ENCODE assay signal across 12 cellular contexts in the genomic region with DNA sequence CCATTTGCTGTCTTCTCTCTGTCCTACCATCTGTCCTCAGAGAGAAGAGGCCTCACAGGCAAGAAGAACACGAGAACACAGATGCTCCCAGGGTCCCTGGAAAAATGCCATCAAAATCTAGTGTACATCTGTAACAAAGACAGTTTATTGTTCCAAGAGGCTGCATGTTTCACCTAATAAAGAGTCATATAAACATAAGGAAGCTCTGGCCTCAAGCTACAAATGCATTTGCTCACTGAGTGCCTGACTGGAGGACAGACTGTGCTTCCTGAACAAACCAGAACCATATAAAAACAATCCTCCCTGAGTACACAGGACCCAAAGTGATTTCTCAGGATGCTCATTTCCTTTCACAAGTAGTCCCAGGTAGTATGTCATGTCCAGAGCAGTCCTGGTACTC.
DNase-seq lines count a peak whose midpoint lies in the region; ATAC-seq and TF ChIP-seq lines count a peak whose summit lies in the region.
"Had no signal": no experiment of that assay in that cellular context is flagged by ENCODE, and none has a peak within 500 bp of the region (broad histone marks: within the 10 kb centered on the region; RNA-seq: fewer than 3 reads in every experiment).

No MANE protein-coding gene starts in this region.

- H3K4me2 ChIP-seq in smooth muscle cell (peak overlapping the region; percentile 3), mesendoderm (ENCODE audit: low read length) (no peak overlapping the region)

- H2BK15ac ChIP-seq in mesendoderm (replicated peaks; ENCODE audit: low read depth), result no peak overlapping the region

- H3K9ac ChIP-seq in smooth muscle cell (ENCODE audit: low read depth) (no peak overlapping the region), mesendoderm (ENCODE audit: low read length) (no peak overlapping the region)

- H3K18ac ChIP-seq in mesendoderm (ENCODE audit: low read length), result no peak overlapping the region

- H3K4me1 ChIP-seq in SJSA1 (replicated peaks), result peaks cover 44% of the 10 kb centered on the region
- peaks cover 0 to 7% (median 0%) of the 10 kb centered on the region in 3 donors for H3K4me1 ChIP-seq in gastroesophageal sphincter
- H3K4me1 ChIP-seq in smooth muscle cell (ENCODE audit: low read depth), result peaks cover 18% of the 10 kb centered on the region
- H3K4me1 ChIP-seq in mesendoderm (ENCODE audit: control insufficient read depth, low read depth, low read length), result no peaks in the 10 kb centered on the region
- H3K4me1 ChIP-seq: ascending aorta had no signal

- H3K79me1 ChIP-seq in mesendoderm (ENCODE audit: low read length), result no peaks in the 10 kb centered on the region

- H3K27me3 ChIP-seq in SJSA1 (replicated peaks), result no peaks in the 10 kb centered on the region
- H3K27me3 ChIP-seq in gastroesophageal sphincter, result no peaks in the 10 kb centered on the region
- H3K27me3 ChIP-seq in smooth muscle cell (ENCODE audit: low read depth), result no peaks in the 10 kb centered on the region
- no peaks in the 10 kb centered on the region for H3K27me3 ChIP-seq in mesendoderm (ENCODE audit: insufficient read depth, low read length, poor library complexity)
- H3K27me3 ChIP-seq: ascending aorta had no signal

- H3K23ac ChIP-seq in mesendoderm (ENCODE audit: low read length), result no peak overlapping the region

- no peak for TF ChIP-seq EP300 in gastroesophageal sphincter (IDR thresholded peaks at IDR 0.05)

- no peak overlapping the region for H2AK5ac ChIP-seq in mesendoderm (ENCODE audit: low read length)

- H3K79me2 ChIP-seq in smooth muscle cell (ENCODE audit: low read depth) (no peaks in the 10 kb centered on the region), mesendoderm (ENCODE audit: control insufficient read depth, insufficient read depth, low read length) (no peaks in the 10 kb centered on the region)

- H3K4me3 ChIP-seq in SJSA1 (no peak overlapping the region), gastroesophageal sphincter (no peak overlapping the region), smooth muscle cell (no peak overlapping the region), mesendoderm (ENCODE audit: low read length) (no peak overlapping the region)
- H3K4me3 ChIP-seq: ascending aorta had no signal

- H3K9me3 ChIP-seq in SJSA1 (replicated peaks), result no peaks in the 10 kb centered on the region
- no peaks in the 10 kb centered on the region for H3K9me3 ChIP-seq in gastroesophageal sphincter
- H3K9me3 ChIP-seq in smooth muscle cell (replicated peaks; ENCODE audit: low read depth), result no peaks in the 10 kb centered on the region
- H3K9me3 ChIP-seq: ascending aorta had no signal

- peak overlapping the region; percentile 28; the same call in 1 of the 2 replicates for H3K27ac ChIP-seq in SJSA1
- H3K27ac ChIP-seq in gastroesophageal sphincter, result peak overlapping the region in 3 of 4 donors; percentile 34 to 73 (median 50)
- H3K27ac ChIP-seq in smooth muscle cell (ENCODE audit: low read depth), result peak overlapping the region; percentile 3
- H3K27ac ChIP-seq in mesendoderm (ENCODE audit: low read depth, low read length), result no peak overlapping the region
- H3K27ac ChIP-seq: ascending aorta had no signal

- TF ChIP-seq CTCF in gastroesophageal sphincter (IDR thresholded peaks at IDR 0.05) (no peak), smooth muscle cell (IDR thresholded peaks at IDR 0.05; ENCODE audit: borderline replicate concordance, insufficient read depth, poor library complexity, severe bottlenecking) (no peak)

- H4K5ac ChIP-seq in mesendoderm (ENCODE audit: low read length), result no peak overlapping the region

- no peak overlapping the region for H2BK5ac ChIP-seq in mesendoderm (ENCODE audit: low read length)

- peak; percentile 37 for DNase-seq in NCI-H1092 treated with DMSO at 0.1 percent for 48 hours (lab: John Stamatoyannopoulos, UW)
- peak; percentile 67 to 81 for DNase-seq in SJSA1 (ENCODE audit: low read depth in 1 of 2, low spot score in 2 of 2)
- DNase-seq in smooth muscle cell (lab: John Stamatoyannopoulos, UW; ENCODE audit: unreplicated experiment), result no peak
- DNase-seq in 8988T, result no peak
- DNase-seq in retina, result no peak
- DNase-seq in stimulated activated CD4-positive, alpha-beta T cell treated with anti-CD3 and anti-CD28 coated beads, Interleukin-2, amount 100 ng/mL, for 48 hours, result no peak
- DNase-seq in mesendoderm, result no peak
- DNase-seq: endodermal cell, NCI-H1048, SW 1271 had no signal

- ATAC-seq in gastroesophageal sphincter, result no peak

- peaks cover 17% of the 10 kb centered on the region for H3F3A ChIP-seq in smooth muscle cell (ENCODE audit: low read depth)

- H3K4ac ChIP-seq in mesendoderm (ENCODE audit: low read depth, low read length), result no peak overlapping the region

- 33 to 40% methylated on average over 1 of the region's 1 CpG for WGBS in gastroesophageal sphincter (ENCODE audit: low coverage in 1 of 2), 2 donors
- WGBS in smooth muscle cell (ENCODE audit: low lambda C conversion rate), result 39% methylated on average over 1 of the region's 1 CpG
- no CpG with 5 or more reads among the region's 1 CpG for WGBS in mesendoderm (ENCODE audit: extremely low coverage, insufficient coverage, low lambda C conversion rate)

- no peak overlapping the region for H4K8ac ChIP-seq in mesendoderm (ENCODE audit: low read depth, low read length)

- no peak overlapping the region for H2BK120ac ChIP-seq in mesendoderm (ENCODE audit: low read depth, low read length)

- H3K36me3 ChIP-seq in SJSA1, result no peaks in the 10 kb centered on the region
- no peaks in the 10 kb centered on the region for H3K36me3 ChIP-seq in gastroesophageal sphincter
- peaks cover 3% of the 10 kb centered on the region for H3K36me3 ChIP-seq in smooth muscle cell (ENCODE audit: low read depth)
- H3K36me3 ChIP-seq in mesendoderm (ENCODE audit: control insufficient read depth, insufficient read depth, low read length), result no peaks in the 10 kb centered on the region
- H3K36me3 ChIP-seq: ascending aorta had no signal

- H3K56ac ChIP-seq in mesendoderm (ENCODE audit: low read length), result no peak overlapping the region

- no peaks in the 10 kb centered on the region for H4K20me1 ChIP-seq in smooth muscle cell (ENCODE audit: low read depth)

- no peak for TF ChIP-seq POLR2A in gastroesophageal sphincter (IDR thresholded peaks at IDR 0.05)

- peak overlapping the region; percentile 46 for H2AFZ ChIP-seq in smooth muscle cell (ENCODE audit: low read depth)

Comparison
In these comparisons a context has a peak if more than half of its experiments do, and no peak if none do; other contexts are left out.
1. DNase-seq: peak in NCI-H1092 treated with DMSO at 0.1 percent for 48 hours (single experiment) and SJSA1 (2 of 2); none in smooth muscle cell (single experiment), 8988T (single experiment), retina (single experiment), stimulated activated CD4-positive, alpha-beta T cell treated with anti-CD3 and anti-CD28 coated beads, Interleukin-2, amount 100 ng/mL, for 48 hours (0 of 2) and mesendoderm (single experiment).